15 cellular contexts compared by ENCODE assay signal in the genomic region with DNA sequence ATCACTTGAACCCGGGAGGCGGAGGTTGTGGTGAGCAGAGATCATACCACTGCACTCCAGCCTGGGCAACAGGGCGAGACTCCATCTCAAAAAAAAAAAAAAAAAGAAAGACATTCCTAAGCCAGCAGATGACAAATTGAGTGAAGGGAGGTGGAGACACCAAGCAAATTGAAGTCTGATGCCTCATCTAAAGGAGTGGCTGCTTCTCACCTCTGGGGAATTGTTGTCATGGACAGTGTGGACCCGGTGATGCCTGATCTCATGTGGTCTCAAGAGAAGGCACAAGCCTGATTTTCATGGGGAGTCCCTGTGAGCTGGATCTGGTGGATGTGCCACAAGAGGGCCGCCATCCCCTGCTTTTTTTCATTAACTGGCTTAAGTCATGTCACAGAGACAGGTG.
"Had no signal": no experiment of that assay in that cellular context is flagged by ENCODE, and none has a peak within 500 bp of the region (broad histone marks: within the 10 kb centered on the region; RNA-seq: fewer than 3 reads in every experiment).

No MANE protein-coding gene starts in this region.

- H2AFZ ChIP-seq: hepatocyte had no signal

- H3K9me3 ChIP-seq: body of pancreas, psoas muscle, upper lobe of left lung had no signal

- DNase-seq: activated CD4-positive, alpha-beta T cell treated with anti-CD3 and anti-CD28 coated beads, Interleukin-2, amount 50 U/mL, for 1 hour; activated CD8-positive, alpha-beta memory T cell treated with anti-CD3 and anti-CD28 coated beads, Interleukin-2, amount 50 U/mL, for 4 hours; activated naive CD4-positive, alpha-beta T cell treated with anti-CD3 and anti-CD28 coated beads, Interleukin-2, amount 50 U/mL, for 16 hours; body of pancreas; effector memory CD8-positive, alpha-beta T cell; left ventricle myocardium superior; mesenchymal stem cell; nephron progenitor cell; psoas muscle; stimulated activated naive CD4-positive, alpha-beta T cell; T-cell; upper lobe of left lung had no signal

- H3K27ac ChIP-seq: body of pancreas, hepatocyte, psoas muscle, upper lobe of left lung had no signal

- H3K79me2 ChIP-seq: hepatocyte had no signal

- H3K4me1 Mint-ChIP-seq: central memory CD8-positive, alpha-beta T cell; nephron progenitor cell had no signal

- H3K4me1 ChIP-seq: psoas muscle, upper lobe of left lung had no signal

- ATAC-seq: body of pancreas; effector memory CD8-positive, alpha-beta T cell; left ventricle myocardium superior; psoas muscle; sciatic nerve; T-cell had no signal

- H3K4me3 ChIP-seq: body of pancreas, hepatocyte, psoas muscle, upper lobe of left lung had no signal

- H3K36me3 ChIP-seq: upper lobe of left lung had no signal

- H3K27me3 ChIP-seq: body of pancreas, hepatocyte, upper lobe of left lung had no signal

- H3K4me3 Mint-ChIP-seq: central memory CD8-positive, alpha-beta T cell; effector memory CD8-positive, alpha-beta T cell; nephron progenitor cell had no signal

- H3K9me3 Mint-ChIP-seq: central memory CD8-positive, alpha-beta T cell; effector memory CD8-positive, alpha-beta T cell had no signal

- H3K27ac Mint-ChIP-seq: effector memory CD8-positive, alpha-beta T cell; nephron progenitor cell; T-cell had no signal

- H3K27me3 Mint-ChIP-seq: T-cell had no signal

- H3K4me2 ChIP-seq: hepatocyte had no signal
